8 cellular contexts compared by ENCODE assay signal in genomic region chr1:35202048-35202719, GRCh38. TPM values are rescaled to one million over a fixed set of nuclear protein-coding genes. Genes with fewer than 3 reads are reported as not detected.
DNase-seq lines count a peak whose midpoint lies in the region; ATAC-seq and TF ChIP-seq lines count a peak whose summit lies in the region.

No MANE protein-coding gene starts in this region.

- H3K4me3 ChIP-seq in GM12865 (ENCODE audit: low read depth, low read length) (no peak overlapping the region), colonic mucosa (no peak overlapping the region)

- no peaks in the 10 kb centered on the region for H3K36me3 ChIP-seq in colonic mucosa

- no peaks in the 10 kb centered on the region for H3K9me3 ChIP-seq in colonic mucosa

- intact Hi-C loops in colonic mucosa (cut with DNase I): loop anchor here (5.0 kb wide), 1 partner anchor 95 kb away; no protein-coding TSS in a partner anchor

- no peak overlapping the region for H3K27ac ChIP-seq in colonic mucosa

- TF ChIP-seq CTCF in GM12865 (IDR thresholded peaks at IDR 0.05; ENCODE audit: insufficient read depth, low read depth, low read length, missing control alignments) (peak; percentile 93), colonic mucosa (IDR thresholded peaks at IDR 0.05) (peak; percentile 71)

- DNase-seq in GM12865 (ENCODE audit: low read depth) (peak; percentile 86), NCI-H446 treated with DMSO at 0.1 percent for 48 hours (lab: John Stamatoyannopoulos, UW) (peak; percentile 72), colonic mucosa (peak; percentile 76), left kidney (ENCODE audit: low read depth, low spot score) (peak; percentile 94)
- peak; percentile 51 for DNase-seq in activated CD4-positive, alpha-beta T cell treated with anti-CD3 and anti-CD28 coated beads for 1 hour
- DNase-seq in stimulated activated CD4-positive, alpha-beta T cell treated with anti-CD3 and anti-CD28 coated beads, Interleukin-4, amount 100 ng/mL, for 1 hour: peak; percentile 54

- no peaks in the 10 kb centered on the region for H3K27me3 ChIP-seq in colonic mucosa

- ATAC-seq in HG03342 (IDR thresholded peaks at IDR 0.05; ENCODE audit: unreplicated experiment): peak; percentile 75
- ATAC-seq in HG03025 (IDR thresholded peaks at IDR 0.05; ENCODE audit: low FRiP score, unreplicated experiment): no peak

- no peak overlapping the region for H3K9ac ChIP-seq in colonic mucosa (ENCODE audit: low read depth in 2 of 2, low read length in 2 of 2)

- no peaks in the 10 kb centered on the region for H3K4me1 ChIP-seq in colonic mucosa

RNA-seq across cellular contexts. Expression of gene SFPQ, which starts 9.2 kb away (rescaled TPM):
- 100 to 1,000 TPM; 129 to 221 TPM for total RNA-seq in colonic mucosa
